Comparison of ENCODE assay signal across 8 cellular contexts in the genomic region with DNA sequence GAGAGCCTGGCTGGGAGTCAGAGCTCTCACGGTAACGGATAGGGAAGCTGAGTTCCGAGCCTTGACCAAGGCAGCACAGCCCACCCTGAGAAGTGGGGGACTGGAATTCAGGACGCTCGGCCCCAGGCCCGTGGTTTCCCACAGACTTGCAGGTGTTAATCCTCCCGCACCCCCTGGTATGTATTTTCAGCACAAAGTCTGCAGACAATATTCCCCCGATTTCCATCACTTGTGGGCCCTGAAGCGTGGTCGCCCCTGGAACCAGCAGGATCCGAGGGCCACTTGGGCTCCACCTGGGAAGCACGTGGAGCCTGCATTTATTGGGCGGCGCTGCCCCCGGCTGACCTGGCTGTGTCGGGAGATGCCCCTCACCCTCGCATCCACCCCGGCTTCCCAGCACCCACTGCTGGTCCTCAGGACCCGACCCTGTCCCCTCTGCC.
DNase-seq lines count a peak whose midpoint lies in the region; ATAC-seq and TF ChIP-seq lines count a peak whose summit lies in the region.

No MANE protein-coding gene starts in this region.

- H3K4me3 Mint-ChIP-seq in WTC11: peak overlapping the region; percentile 81
- peak overlapping the region; percentile 88 to 96 for H3K4me3 Mint-ChIP-seq in stimulated activated naive CD8-positive, alpha-beta T cell treated with anti-CD3 and anti-CD28 coated beads, Interleukin-15, amount 100 ng/mL, for 72 hours

- DNase-seq in NCI-H146 (lab: John Stamatoyannopoulos, UW) (peak; percentile 39), NCI-H146 treated with DMSO at 0.1 percent for 48 hours (lab: John Stamatoyannopoulos, UW; ENCODE audit: unreplicated experiment) (no peak), WTC11 (ENCODE audit: low spot score) (no peak), G401 (ENCODE audit: low spot score) (no peak), activated gamma-delta T cell treated with Interleukin-2 at 50 U/mL for 16 hours (no peak)
- peak in 1 of 2 donors; percentile 13 for DNase-seq in stimulated activated naive CD8-positive, alpha-beta T cell treated with anti-CD3 and anti-CD28 coated beads, Interleukin-15, amount 100 ng/mL, for 72 hours

- POLR2A ChIA-PET in WTC11 (lab: Charles Lee): interaction anchor here (0.5 kb wide), 1 partner anchor 34 kb away, joined by 3 read pairs; no protein-coding TSS in a partner anchor

- TF ChIP-seq CTCF in WTC11 (IDR thresholded peaks at IDR 0.05): no peak

- in situ Hi-C loops in G401 (cut with HindIII; ENCODE audit: low sequenced_read_pairs): no loop called here

- H3K4me1 Mint-ChIP-seq in WTC11: peaks cover 18% of the 10 kb centered on the region
- H3K4me1 Mint-ChIP-seq in stimulated activated naive CD8-positive, alpha-beta T cell treated with anti-CD3 and anti-CD28 coated beads, Interleukin-15, amount 100 ng/mL, for 72 hours: peaks cover 37% of the 10 kb centered on the region

- no peak for ATAC-seq in WTC11
- ATAC-seq in stimulated activated naive CD8-positive, alpha-beta T cell treated with anti-CD3 and anti-CD28 coated beads, Interleukin-15, amount 100 ng/mL, for 72 hours: no peak
- no peak for ATAC-seq in GM19467 (IDR thresholded peaks at IDR 0.05; ENCODE audit: unreplicated experiment)

- H3K27me3 Mint-ChIP-seq in WTC11 (ENCODE audit: low read depth): peaks cover 9% of the 10 kb centered on the region; the same call in 1 of the 2 replicates
- no peaks in the 10 kb centered on the region for H3K27me3 Mint-ChIP-seq in stimulated activated naive CD8-positive, alpha-beta T cell treated with anti-CD3 and anti-CD28 coated beads, Interleukin-15, amount 100 ng/mL, for 72 hours

- H3K4me3 ChIP-seq in iPS-11a (ENCODE audit: low read depth, low read length): peak overlapping the region; percentile 6

- CTCF ChIA-PET in WTC11 (lab: Charles Lee): interaction anchor here (0.6 to 1.8 kb wide), 18 partner anchors 9 to 301 kb away, joined by 3 to 18 read pairs (median 6); a partner anchor contains a TSS

- no peaks in the 10 kb centered on the region for H3K9me3 Mint-ChIP-seq in WTC11
- H3K9me3 Mint-ChIP-seq in stimulated activated naive CD8-positive, alpha-beta T cell treated with anti-CD3 and anti-CD28 coated beads, Interleukin-15, amount 100 ng/mL, for 72 hours: no peaks in the 10 kb centered on the region

- no peak overlapping the region for H3K27ac Mint-ChIP-seq in WTC11
- H3K27ac Mint-ChIP-seq in stimulated activated naive CD8-positive, alpha-beta T cell treated with anti-CD3 and anti-CD28 coated beads, Interleukin-15, amount 100 ng/mL, for 72 hours: peak overlapping the region; percentile 36 to 75

- H3K36me3 Mint-ChIP-seq in WTC11: peaks cover 4% of the 10 kb centered on the region; the same call in 1 of the 2 replicates

TF ChIP-seq in WTC11, 78 proteins besides CTCF, POLR2A, EP300 and RAD21:
- TF ChIP-seq ZNF423 (CRISPR knock-in tag; IDR thresholded peaks at IDR 0.05): 0 out of 2 replicates have a peak, but pooled peaks have one; percentile 32
- TF ChIP-seq, protein P1, sequence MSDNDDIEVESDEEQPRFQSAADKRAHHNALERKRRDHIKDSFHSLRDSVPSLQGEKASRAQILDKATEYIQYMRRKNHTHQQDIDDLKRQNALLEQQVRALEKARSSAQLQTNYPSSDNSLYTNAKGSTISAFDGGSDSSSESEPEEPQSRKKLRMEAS (CRISPR knock-in tag; IDR thresholded peaks at IDR 0.05): peak; percentile 59; the same call in 1 of the 2 replicates
- TF ChIP-seq, protein P2, sequence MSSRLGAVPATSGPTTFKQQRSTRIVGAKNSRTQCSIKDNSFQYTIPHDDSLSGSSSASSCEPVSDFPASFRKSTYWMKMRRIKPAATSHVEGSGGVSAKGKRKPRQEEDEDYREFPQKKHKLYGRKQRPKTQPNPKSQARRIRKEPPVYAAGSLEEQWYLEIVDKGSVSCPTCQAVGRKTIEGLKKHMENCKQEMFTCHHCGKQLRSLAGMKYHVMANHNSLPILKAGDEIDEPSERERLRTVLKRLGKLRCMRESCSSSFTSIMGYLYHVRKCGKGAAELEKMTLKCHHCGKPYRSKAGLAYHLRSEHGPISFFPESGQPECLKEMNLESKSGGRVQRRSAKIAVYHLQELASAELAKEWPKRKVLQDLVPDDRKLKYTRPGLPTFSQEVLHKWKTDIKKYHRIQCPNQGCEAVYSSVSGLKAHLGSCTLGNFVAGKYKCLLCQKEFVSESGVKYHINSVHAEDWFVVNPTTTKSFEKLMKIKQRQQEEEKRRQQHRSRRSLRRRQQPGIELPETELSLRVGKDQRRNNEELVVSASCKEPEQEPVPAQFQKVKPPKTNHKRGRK (CRISPR knock-in tag; IDR thresholded peaks at IDR 0.05; ENCODE audit: borderline replicate concordance): no peak
- no peak for TF ChIP-seq TCF7 (CRISPR knock-in tag; IDR thresholded peaks at IDR 0.05; ENCODE audit: low read depth)
- TF ChIP-seq ELF4 (CRISPR knock-in tag; IDR thresholded peaks at IDR 0.05; ENCODE audit: low read depth): no peak
- no peak for TF ChIP-seq HMGA2 (CRISPR knock-in tag; IDR thresholded peaks at IDR 0.05)
- TF ChIP-seq ZNF416 (CRISPR knock-in tag; IDR thresholded peaks at IDR 0.05): no peak
- TF ChIP-seq RORB (CRISPR knock-in tag; IDR thresholded peaks at IDR 0.05): no peak
- TF ChIP-seq, protein P3, sequence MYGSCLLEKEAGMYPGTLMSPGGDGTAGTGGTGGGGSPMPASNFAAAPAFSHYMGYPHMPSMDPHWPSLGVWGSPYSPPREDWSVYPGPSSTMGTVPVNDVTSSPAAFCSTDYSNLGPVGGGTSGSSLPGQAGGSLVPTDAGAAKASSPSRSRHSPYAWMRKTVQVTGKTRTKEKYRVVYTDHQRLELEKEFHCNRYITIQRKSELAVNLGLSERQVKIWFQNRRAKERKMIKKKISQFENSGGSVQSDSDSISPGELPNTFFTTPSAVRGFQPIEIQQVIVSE (CRISPR knock-in tag; IDR thresholded peaks at IDR 0.05; ENCODE audit: borderline replicate concordance): no peak
- TF ChIP-seq, protein P4, sequence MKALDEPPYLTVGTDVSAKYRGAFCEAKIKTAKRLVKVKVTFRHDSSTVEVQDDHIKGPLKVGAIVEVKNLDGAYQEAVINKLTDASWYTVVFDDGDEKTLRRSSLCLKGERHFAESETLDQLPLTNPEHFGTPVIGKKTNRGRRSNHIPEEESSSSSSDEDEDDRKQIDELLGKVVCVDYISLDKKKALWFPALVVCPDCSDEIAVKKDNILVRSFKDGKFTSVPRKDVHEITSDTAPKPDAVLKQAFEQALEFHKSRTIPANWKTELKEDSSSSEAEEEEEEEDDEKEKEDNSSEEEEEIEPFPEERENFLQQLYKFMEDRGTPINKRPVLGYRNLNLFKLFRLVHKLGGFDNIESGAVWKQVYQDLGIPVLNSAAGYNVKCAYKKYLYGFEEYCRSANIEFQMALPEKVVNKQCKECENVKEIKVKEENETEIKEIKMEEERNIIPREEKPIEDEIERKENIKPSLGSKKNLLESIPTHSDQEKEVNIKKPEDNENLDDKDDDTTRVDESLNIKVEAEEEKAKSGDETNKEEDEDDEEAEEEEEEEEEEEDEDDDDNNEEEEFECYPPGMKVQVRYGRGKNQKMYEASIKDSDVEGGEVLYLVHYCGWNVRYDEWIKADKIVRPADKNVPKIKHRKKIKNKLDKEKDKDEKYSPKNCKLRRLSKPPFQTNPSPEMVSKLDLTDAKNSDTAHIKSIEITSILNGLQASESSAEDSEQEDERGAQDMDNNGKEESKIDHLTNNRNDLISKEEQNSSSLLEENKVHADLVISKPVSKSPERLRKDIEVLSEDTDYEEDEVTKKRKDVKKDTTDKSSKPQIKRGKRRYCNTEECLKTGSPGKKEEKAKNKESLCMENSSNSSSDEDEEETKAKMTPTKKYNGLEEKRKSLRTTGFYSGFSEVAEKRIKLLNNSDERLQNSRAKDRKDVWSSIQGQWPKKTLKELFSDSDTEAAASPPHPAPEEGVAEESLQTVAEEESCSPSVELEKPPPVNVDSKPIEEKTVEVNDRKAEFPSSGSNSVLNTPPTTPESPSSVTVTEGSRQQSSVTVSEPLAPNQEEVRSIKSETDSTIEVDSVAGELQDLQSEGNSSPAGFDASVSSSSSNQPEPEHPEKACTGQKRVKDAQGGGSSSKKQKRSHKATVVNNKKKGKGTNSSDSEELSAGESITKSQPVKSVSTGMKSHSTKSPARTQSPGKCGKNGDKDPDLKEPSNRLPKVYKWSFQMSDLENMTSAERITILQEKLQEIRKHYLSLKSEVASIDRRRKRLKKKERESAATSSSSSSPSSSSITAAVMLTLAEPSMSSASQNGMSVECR (CRISPR knock-in tag; IDR thresholded peaks at IDR 0.05; ENCODE audit: borderline replicate concordance): 0 out of 2 replicates have a peak, but pooled peaks have one; percentile 44
